9 cellular contexts compared by ENCODE assay signal in genomic region chr1:161133220-161133740, GRCh38. TPM values are rescaled to one million over a fixed set of nuclear protein-coding genes. Genes with fewer than 3 reads are reported as not detected.
DNase-seq lines count a peak whose midpoint lies in the region; ATAC-seq, FAIRE-seq and TF ChIP-seq lines count a peak whose summit lies in the region.
"Had no signal": no experiment of that assay in that cellular context is flagged by ENCODE, and none has a peak within 500 bp of the region (broad histone marks: within the 10 kb centered on the region; RNA-seq: fewer than 3 reads in every experiment).

No MANE protein-coding gene starts in this region.

- H3K4me1 ChIP-seq in adipocyte (ENCODE audit: control insufficient read depth, insufficient read depth, low read length) (peaks cover 35% of the 10 kb centered on the region), HepG2 (ENCODE audit: insufficient read depth, low read length) (peaks cover 27% of the 10 kb centered on the region)

- H3K27ac Mint-ChIP-seq in endothelial cell (ENCODE audit: unreplicated experiment): no peak overlapping the region

- TF ChIP-seq RAD21 in HepG2 (CRISPR knock-in tag; IDR thresholded peaks at IDR 0.05): no peak

- H3K4me3 Mint-ChIP-seq in endothelial cell (ENCODE audit: unreplicated experiment): no peak overlapping the region
- H3K4me3 Mint-ChIP-seq: central memory CD8-positive, alpha-beta T cell had no signal

- 1% methylated on average over 11 of the region's 11 CpGs for WGBS in HepG2 (ENCODE audit: low lambda C conversion rate)

- POLR2A ChIA-PET in HepG2 (lab: Yijun Ruan, JAX): interaction anchor here (0.8 to 3.5 kb wide), 15 partner anchors 20 to 180 kb away, joined by 3 to 43 read pairs (median 7); partner anchors contain the start of genes APOA2, F11R, KLHDC9 and NDUFS2

- peaks cover 65% of the 10 kb centered on the region for H3K4me1 Mint-ChIP-seq in endothelial cell (ENCODE audit: unreplicated experiment)

- TF ChIP-seq CTCF in HepG2 (CRISPR knock-in tag; IDR thresholded peaks at IDR 0.05) (no peak), endothelial cell (IDR thresholded peaks at IDR 0.05; ENCODE audit: unreplicated experiment) (no peak)

- H3K27me3 Mint-ChIP-seq in endothelial cell (ENCODE audit: unreplicated experiment): peaks cover 7% of the 10 kb centered on the region
- H3K27me3 Mint-ChIP-seq: central memory CD8-positive, alpha-beta T cell had no signal

- in situ Hi-C loops in HepG2 (cut with HindIII; ENCODE audit: extremely low pct_ligation_motif_present, low pct_unique_long_range_greater_than_20kb): no loop called here

- H3K4me3 ChIP-seq in adipocyte (ENCODE audit: low read length) (peak overlapping the region; percentile 94), HepG2 (replicated peaks in 1 of 3; ENCODE audit: insufficient read depth in 1 of 3, low read depth in 2 of 3, low read length in 3 of 3) (peak overlapping the region; percentile 79 to 82 (median 80))

- H3K9me3 ChIP-seq in adipocyte (ENCODE audit: control insufficient read depth, low read length) (no peaks in the 10 kb centered on the region), HepG2 (ENCODE audit: low read length) (no peaks in the 10 kb centered on the region)

- DNase-seq in AG08396 (ENCODE audit: low spot score) (peak; percentile 23), adipocyte (ENCODE audit: low read depth) (no peak), HepG2 (ENCODE audit: low spot score) (no peak), endothelial cell (ENCODE audit: low spot score) (no peak), GM03348 (ENCODE audit: low spot score) (no peak)
- DNase-seq in central memory CD4-positive, alpha-beta T cell: no peak

- peaks cover 17% of the 10 kb centered on the region for H3K36me3 Mint-ChIP-seq in endothelial cell (ENCODE audit: low read depth, unreplicated experiment)

- peaks cover 31% of the 10 kb centered on the region for H3K79me2 ChIP-seq in HepG2 (ENCODE audit: insufficient read depth, low read length)

- H3K27ac ChIP-seq in HepG2 (ENCODE audit: extremely low read length, insufficient read depth, low read length): peak overlapping the region; percentile 90

- intact Hi-C loops in HepG2 (cut with micrococcal nuclease; ENCODE audit: unreplicated experiment): loop anchor here (2.0 to 10.0 kb wide), 2 partner anchors 20 to 138 kb away; partner anchors contain the start of gene UFC1

- peak overlapping the region; percentile 49 for H2AFZ ChIP-seq in HepG2 (ENCODE audit: low read length)

- TF ChIP-seq POLR2A in HepG2 (IDR thresholded peaks at IDR 0.05; ENCODE audit: insufficient read depth in 1 of 2, low read depth in 2 of 2, low read length in 2 of 2): no peak

- H3K36me3 ChIP-seq in adipocyte (ENCODE audit: control insufficient read depth, insufficient read depth, low read length, severe bottlenecking) (peaks cover 18% of the 10 kb centered on the region), HepG2 (replicated peaks in 1 of 2; ENCODE audit: control insufficient read depth in 1 of 2, insufficient read depth in 2 of 2, low read length in 2 of 2) (peaks cover 0 to 2% of the 10 kb centered on the region in 2 experiments; a peak in 1 of 5 replicates)

- peak; percentile 3 for ATAC-seq in HG02759 (IDR thresholded peaks at IDR 0.05; ENCODE audit: unreplicated experiment)
- ATAC-seq in HepG2: peak; percentile 12; the same call in 2 of the 3 replicates
- no peak for ATAC-seq in GM19395 (IDR thresholded peaks at IDR 0.05; ENCODE audit: unreplicated experiment)

- H3K27me3 ChIP-seq in adipocyte (replicated peaks; ENCODE audit: control insufficient read depth, insufficient read depth, low read length) (no peaks in the 10 kb centered on the region), HepG2 (ENCODE audit: control insufficient read depth in 1 of 2, insufficient read depth in 2 of 2, low read length in 2 of 2) (no peaks in the 10 kb centered on the region; a peak in 1 of 5 replicates)

- CTCF ChIA-PET in HepG2 (lab: Yijun Ruan, JAX; ENCODE audit: low intra/inter-chr PET ratio, low total read pairs): no interaction called here

- BruUV-seq in HepG2 (replicated peaks; lab: Mats Ljungman, UMichigan): TSS peak; percentile 72

- peak overlapping the region; percentile 95 for H3K9ac ChIP-seq in adipocyte (ENCODE audit: low read length)
- peak overlapping the region; percentile 85 for H3K9ac ChIP-seq in HepG2 (ENCODE audit: insufficient read depth, low read depth, low read length)

- FAIRE-seq in HepG2 (lab: Jason Lieb, UNC): no peak

- peak overlapping the region; percentile 72 for H3K4me2 ChIP-seq in HepG2 (ENCODE audit: low read depth, low read length)

- H3K9me3 Mint-ChIP-seq in endothelial cell (ENCODE audit: unreplicated experiment): no peaks in the 10 kb centered on the region
- H3K9me3 Mint-ChIP-seq: central memory CD8-positive, alpha-beta T cell had no signal

- H4K20me1 ChIP-seq in HepG2 (ENCODE audit: insufficient read depth, low read length): no peaks in the 10 kb centered on the region

- TF ChIP-seq EP300 in HepG2 (IDR thresholded peaks at IDR 0.05; ENCODE audit: low read depth in 2 of 2, low read length in 2 of 2): no peak
- no peak for TF ChIP-seq EP300 in HepG2 (CRISPR knock-in tag; IDR thresholded peaks at IDR 0.05; ENCODE audit: borderline replicate concordance)

RNA-seq across cellular contexts. Expression of gene DEDD, which starts 0.8 kb away (rescaled TPM):
- total RNA-seq in HepG2 (2016; rRNA removed; fragmentation: Illumina TruSeq; extraction: Trizol): 12.6 and 14.0 TPM in 2 replicates
- 10.4 and 11.2 TPM in 2 replicates for total RNA-seq in HepG2 (2016; cell fraction: cytosol; rRNA removed; fragmentation: Illumina TruSeq; extraction: Trizol; ENCODE audit: low read depth)
- 12.4 and 13.9 TPM in 2 replicates for total RNA-seq in HepG2 (2016; cell fraction: insoluble cytoplasmic fraction; rRNA removed; fragmentation: Illumina TruSeq; extraction: Trizol)
- 19.7 and 22.4 TPM in 2 replicates for total RNA-seq in HepG2 (2016; cell fraction: membrane; rRNA removed; fragmentation: Illumina TruSeq; extraction: Trizol)
- 8.9 and 9.2 TPM in 2 replicates for total RNA-seq in HepG2 (2016; cell fraction: nucleus; rRNA removed; fragmentation: Illumina TruSeq; extraction: Trizol)
- 27.8 and 31.2 TPM in 2 replicates for polyA plus RNA-seq in HepG2 (2011; rRNA removed)
- 29.3 and 33.3 TPM in 2 replicates for polyA plus RNA-seq in HepG2 (2011; cell fraction: cytosol; rRNA removed)
- 29.8 and 35.1 TPM in 2 replicates for polyA plus RNA-seq in HepG2 (2011; cell fraction: nucleus; rRNA removed)
- polyA plus RNA-seq in HepG2 (2012): 19.2 and 24.0 TPM in 2 replicates
- polyA plus RNA-seq in HepG2 (2016; cell fraction: cytosol; fragmentation: Illumina TruSeq; extraction: Trizol; ENCODE audit: low read depth): 19.6 and 23.3 TPM in 2 replicates
- 24.1 and 24.5 TPM in 2 replicates for polyA plus RNA-seq in HepG2 (2016; cell fraction: insoluble cytoplasmic fraction; fragmentation: Illumina TruSeq; extraction: Trizol; ENCODE audit: low read depth)
- polyA plus RNA-seq in HepG2 (2016; cell fraction: membrane; fragmentation: Illumina TruSeq; extraction: Trizol; ENCODE audit: low read depth): 33.8 and 34.9 TPM in 2 replicates
- polyA plus RNA-seq in HepG2 (2016; cell fraction: nucleus; fragmentation: Illumina TruSeq; extraction: Trizol; ENCODE audit: insufficient read depth, low read depth): 33.1 and 36.8 TPM in 2 replicates
- 67.8 and 81.3 TPM in 2 replicates for polyA minus RNA-seq in HepG2 (2011; rRNA and poly(A)+ RNA removed; ENCODE audit: low replicate concordance)
- 11.9 and 13.8 TPM in 2 replicates for polyA minus RNA-seq in HepG2 (2011; cell fraction: cytosol; rRNA and poly(A)+ RNA removed)
- 9.1 and 13.8 TPM in 2 replicates for polyA minus RNA-seq in HepG2 (2011; cell fraction: nucleus; rRNA and poly(A)+ RNA removed)
- total RNA-seq in endothelial cell (ENCODE audit: unreplicated experiment): 133 TPM

RNA-seq across cellular contexts. Expression of gene NIT1, which starts 15.4 kb away (rescaled TPM):
- total RNA-seq in HepG2 (2016; rRNA removed; fragmentation: Illumina TruSeq; extraction: Trizol) (30.0 and 31.0 TPM in 2 replicates), endothelial cell (ENCODE audit: unreplicated experiment) (20.5 TPM)
- total RNA-seq in HepG2 (2016; cell fraction: cytosol; rRNA removed; fragmentation: Illumina TruSeq; extraction: Trizol; ENCODE audit: low read depth): 7.1 and 7.8 TPM in 2 replicates
- total RNA-seq in HepG2 (2016; cell fraction: insoluble cytoplasmic fraction; rRNA removed; fragmentation: Illumina TruSeq; extraction: Trizol): 27.7 and 32.6 TPM in 2 replicates
- total RNA-seq in HepG2 (2016; cell fraction: membrane; rRNA removed; fragmentation: Illumina TruSeq; extraction: Trizol): 12.3 and 13.2 TPM in 2 replicates
- total RNA-seq in HepG2 (2016; cell fraction: nucleus; rRNA removed; fragmentation: Illumina TruSeq; extraction: Trizol): 29.0 and 31.9 TPM in 2 replicates
- 22.7 and 29.2 TPM in 2 replicates for polyA plus RNA-seq in HepG2 (2011; rRNA removed)
- polyA plus RNA-seq in HepG2 (2011; cell fraction: cytosol; rRNA removed): 20.1 and 24.6 TPM in 2 replicates
- polyA plus RNA-seq in HepG2 (2011; cell fraction: nucleus; rRNA removed): 86.9 and 94.3 TPM in 2 replicates
- 28.0 and 30.9 TPM in 2 replicates for polyA plus RNA-seq in HepG2 (2012)
- 7.2 and 7.6 TPM in 2 replicates for polyA plus RNA-seq in HepG2 (2016; cell fraction: cytosol; fragmentation: Illumina TruSeq; extraction: Trizol; ENCODE audit: low read depth)
- polyA plus RNA-seq in HepG2 (2016; cell fraction: insoluble cytoplasmic fraction; fragmentation: Illumina TruSeq; extraction: Trizol; ENCODE audit: low read depth): 35.3 and 36.4 TPM in 2 replicates
- 8.8 and 9.8 TPM in 2 replicates for polyA plus RNA-seq in HepG2 (2016; cell fraction: membrane; fragmentation: Illumina TruSeq; extraction: Trizol; ENCODE audit: low read depth)
- polyA plus RNA-seq in HepG2 (2016; cell fraction: nucleus; fragmentation: Illumina TruSeq; extraction: Trizol; ENCODE audit: insufficient read depth, low read depth): 46.7 and 52.4 TPM in 2 replicates
- polyA minus RNA-seq in HepG2 (2011; rRNA and poly(A)+ RNA removed; ENCODE audit: low replicate concordance): 42.0 and 54.5 TPM in 2 replicates
- polyA minus RNA-seq in HepG2 (2011; cell fraction: cytosol; rRNA and poly(A)+ RNA removed): 9.2 and 9.4 TPM in 2 replicates
- polyA minus RNA-seq in HepG2 (2011; cell fraction: nucleus; rRNA and poly(A)+ RNA removed): 23.0 and 26.6 TPM in 2 replicates

RNA-seq across cellular contexts. Expression of gene PFDN2, which starts 15.4 kb away (rescaled TPM):
- total RNA-seq in HepG2 (2016; rRNA removed; fragmentation: Illumina TruSeq; extraction: Trizol): 63.6 and 90.3 TPM in 2 replicates
- 42.8 and 47.2 TPM in 2 replicates for total RNA-seq in HepG2 (2016; cell fraction: cytosol; rRNA removed; fragmentation: Illumina TruSeq; extraction: Trizol; ENCODE audit: low read depth)
- 69.1 and 94.1 TPM in 2 replicates for total RNA-seq in HepG2 (2016; cell fraction: insoluble cytoplasmic fraction; rRNA removed; fragmentation: Illumina TruSeq; extraction: Trizol)
- total RNA-seq in HepG2 (2016; cell fraction: membrane; rRNA removed; fragmentation: Illumina TruSeq; extraction: Trizol): 38.8 and 43.9 TPM in 2 replicates
- 22.5 and 26.3 TPM in 2 replicates for total RNA-seq in HepG2 (2016; cell fraction: nucleus; rRNA removed; fragmentation: Illumina TruSeq; extraction: Trizol)
- 51.0 and 62.6 TPM in 2 replicates for polyA plus RNA-seq in HepG2 (2011; rRNA removed)
- 106 and 118 TPM in 2 replicates for polyA plus RNA-seq in HepG2 (2011; cell fraction: cytosol; rRNA removed)
- 15.6 and 18.7 TPM in 2 replicates for polyA plus RNA-seq in HepG2 (2011; cell fraction: nucleus; rRNA removed)
- polyA plus RNA-seq in HepG2 (2012): 89.3 and 89.5 TPM in 2 replicates
- 34.9 and 42.4 TPM in 2 replicates for polyA plus RNA-seq in HepG2 (2016; cell fraction: cytosol; fragmentation: Illumina TruSeq; extraction: Trizol; ENCODE audit: low read depth)
- polyA plus RNA-seq in HepG2 (2016; cell fraction: insoluble cytoplasmic fraction; fragmentation: Illumina TruSeq; extraction: Trizol; ENCODE audit: low read depth): 172 and 184 TPM in 2 replicates
- polyA plus RNA-seq in HepG2 (2016; cell fraction: membrane; fragmentation: Illumina TruSeq; extraction: Trizol; ENCODE audit: low read depth): 42.5 and 42.9 TPM in 2 replicates
- 86.6 and 87.7 TPM in 2 replicates for polyA plus RNA-seq in HepG2 (2016; cell fraction: nucleus; fragmentation: Illumina TruSeq; extraction: Trizol; ENCODE audit: insufficient read depth, low read depth)
- polyA minus RNA-seq in HepG2 (2011; rRNA and poly(A)+ RNA removed; ENCODE audit: low replicate concordance): 5.2 and 9.4 TPM in 2 replicates
- polyA minus RNA-seq in HepG2 (2011; cell fraction: cytosol; rRNA and poly(A)+ RNA removed): 13.5 and 14.1 TPM in 2 replicates
- 6.7 and 7.2 TPM in 2 replicates for polyA minus RNA-seq in HepG2 (2011; cell fraction: nucleus; rRNA and poly(A)+ RNA removed)
- total RNA-seq in endothelial cell (ENCODE audit: unreplicated experiment): 73.8 TPM

RNA-seq across cellular contexts. Expression of gene UFC1, which starts 20.5 kb away (rescaled TPM):
- total RNA-seq in HepG2 (2016; rRNA removed; fragmentation: Illumina TruSeq; extraction: Trizol): 72.8 and 96.5 TPM in 2 replicates
- total RNA-seq in HepG2 (2016; cell fraction: cytosol; rRNA removed; fragmentation: Illumina TruSeq; extraction: Trizol; ENCODE audit: low read depth): 44.5 and 47.4 TPM in 2 replicates
- 74.8 and 106 TPM in 2 replicates for total RNA-seq in HepG2 (2016; cell fraction: insoluble cytoplasmic fraction; rRNA removed; fragmentation: Illumina TruSeq; extraction: Trizol)
- 66.5 and 67.4 TPM in 2 replicates for total RNA-seq in HepG2 (2016; cell fraction: membrane; rRNA removed; fragmentation: Illumina TruSeq; extraction: Trizol)
- total RNA-seq in HepG2 (2016; cell fraction: nucleus; rRNA removed; fragmentation: Illumina TruSeq; extraction: Trizol): 29.7 and 32.7 TPM in 2 replicates
- 70.1 and 85.2 TPM in 2 replicates for polyA plus RNA-seq in HepG2 (2011; rRNA removed)
- polyA plus RNA-seq in HepG2 (2011; cell fraction: cytosol; rRNA removed): 87.7 and 127 TPM in 2 replicates
- 26.3 and 26.8 TPM in 2 replicates for polyA plus RNA-seq in HepG2 (2011; cell fraction: nucleus; rRNA removed)
- 77.3 and 83.1 TPM in 2 replicates for polyA plus RNA-seq in HepG2 (2012)
- 66.3 and 72.4 TPM in 2 replicates for polyA plus RNA-seq in HepG2 (2016; cell fraction: cytosol; fragmentation: Illumina TruSeq; extraction: Trizol; ENCODE audit: low read depth)
- 153 and 176 TPM in 2 replicates for polyA plus RNA-seq in HepG2 (2016; cell fraction: insoluble cytoplasmic fraction; fragmentation: Illumina TruSeq; extraction: Trizol; ENCODE audit: low read depth)
- polyA plus RNA-seq in HepG2 (2016; cell fraction: membrane; fragmentation: Illumina TruSeq; extraction: Trizol; ENCODE audit: low read depth): 96.8 and 104 TPM in 2 replicates
- 70.4 and 72.5 TPM in 2 replicates for polyA plus RNA-seq in HepG2 (2016; cell fraction: nucleus; fragmentation: Illumina TruSeq; extraction: Trizol; ENCODE audit: insufficient read depth, low read depth)
- 19.4 and 58.8 TPM in 2 replicates for polyA minus RNA-seq in HepG2 (2011; rRNA and poly(A)+ RNA removed; ENCODE audit: low replicate concordance)
- 24.2 and 29.9 TPM in 2 replicates for polyA minus RNA-seq in HepG2 (2011; cell fraction: cytosol; rRNA and poly(A)+ RNA removed)
- 22.3 and 28.7 TPM in 2 replicates for polyA minus RNA-seq in HepG2 (2011; cell fraction: nucleus; rRNA and poly(A)+ RNA removed)
- 124 TPM for total RNA-seq in endothelial cell (ENCODE audit: unreplicated experiment)

RNA-seq across cellular contexts. Expression of gene USP21, which starts 26.0 kb away (rescaled TPM):
- 7.4 and 10.1 TPM in 2 replicates for total RNA-seq in HepG2 (2016; rRNA removed; fragmentation: Illumina TruSeq; extraction: Trizol)
- total RNA-seq in HepG2 (2016; cell fraction: cytosol; rRNA removed; fragmentation: Illumina TruSeq; extraction: Trizol; ENCODE audit: low read depth): 8.6 and 9.8 TPM in 2 replicates
- 6.5 and 10.5 TPM in 2 replicates for total RNA-seq in HepG2 (2016; cell fraction: insoluble cytoplasmic fraction; rRNA removed; fragmentation: Illumina TruSeq; extraction: Trizol)
- total RNA-seq in HepG2 (2016; cell fraction: membrane; rRNA removed; fragmentation: Illumina TruSeq; extraction: Trizol): 17.0 and 23.7 TPM in 2 replicates
- 17.3 and 17.6 TPM in 2 replicates for total RNA-seq in HepG2 (2016; cell fraction: nucleus; rRNA removed; fragmentation: Illumina TruSeq; extraction: Trizol)
- polyA plus RNA-seq in HepG2 (2011; rRNA removed): 31.0 and 33.1 TPM in 2 replicates
- 14.0 and 19.2 TPM in 2 replicates for polyA plus RNA-seq in HepG2 (2011; cell fraction: cytosol; rRNA removed)
- polyA plus RNA-seq in HepG2 (2011; cell fraction: nucleus; rRNA removed): 157 and 234 TPM in 2 replicates
- polyA plus RNA-seq in HepG2 (2012): 14.8 and 16.5 TPM in 2 replicates
- 25.1 and 35.9 TPM in 2 replicates for polyA plus RNA-seq in HepG2 (2016; cell fraction: cytosol; fragmentation: Illumina TruSeq; extraction: Trizol; ENCODE audit: low read depth)
- polyA plus RNA-seq in HepG2 (2016; cell fraction: insoluble cytoplasmic fraction; fragmentation: Illumina TruSeq; extraction: Trizol; ENCODE audit: low read depth): 15.8 and 21.8 TPM in 2 replicates
- 48.3 and 50.3 TPM in 2 replicates for polyA plus RNA-seq in HepG2 (2016; cell fraction: membrane; fragmentation: Illumina TruSeq; extraction: Trizol; ENCODE audit: low read depth)
- polyA plus RNA-seq in HepG2 (2016; cell fraction: nucleus; fragmentation: Illumina TruSeq; extraction: Trizol; ENCODE audit: insufficient read depth, low read depth): 65.1 and 67.0 TPM in 2 replicates
- polyA minus RNA-seq in HepG2 (2011; rRNA and poly(A)+ RNA removed; ENCODE audit: low replicate concordance): 21.0 and 31.8 TPM in 2 replicates
- polyA minus RNA-seq in HepG2 (2011; cell fraction: cytosol; rRNA and poly(A)+ RNA removed): 8.2 and 8.9 TPM in 2 replicates
- polyA minus RNA-seq in HepG2 (2011; cell fraction: nucleus; rRNA and poly(A)+ RNA removed): 30.3 and 31.9 TPM in 2 replicates
- total RNA-seq in endothelial cell (ENCODE audit: unreplicated experiment): 22.2 TPM
